ENCODE assay signal across 2 cellular contexts in the genomic region with DNA sequence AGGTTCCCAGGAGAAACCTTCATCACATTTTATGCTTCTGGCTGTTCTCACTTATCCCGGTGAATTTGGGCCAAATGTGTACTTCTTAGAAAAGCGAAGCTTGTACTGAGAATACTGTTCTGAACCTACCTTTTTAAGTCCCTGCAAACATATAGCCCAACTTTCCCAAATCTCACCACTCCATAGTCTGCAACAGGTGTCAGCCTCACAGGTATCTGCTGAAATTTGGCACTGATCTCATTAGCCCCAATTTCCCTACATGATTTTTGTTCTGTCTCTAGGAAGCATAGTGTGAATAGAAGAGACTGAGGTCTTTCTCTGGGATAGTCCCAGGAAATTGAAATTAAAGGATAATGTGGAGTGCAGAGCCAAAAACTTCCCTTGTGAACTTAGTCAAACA.
TF ChIP-seq lines count a peak whose summit lies in the region.

No MANE protein-coding gene starts in this region.

TF ChIP-seq in HCT116, 20 proteins besides CTCF, POLR2A, EP300 and RAD21:
- no peak for TF ChIP-seq ZFX (IDR thresholded peaks at IDR 0.05)
- TF ChIP-seq ELF1 (IDR thresholded peaks at IDR 0.05; ENCODE audit: borderline replicate concordance, low read depth): no peak
- TF ChIP-seq, protein P1, sequence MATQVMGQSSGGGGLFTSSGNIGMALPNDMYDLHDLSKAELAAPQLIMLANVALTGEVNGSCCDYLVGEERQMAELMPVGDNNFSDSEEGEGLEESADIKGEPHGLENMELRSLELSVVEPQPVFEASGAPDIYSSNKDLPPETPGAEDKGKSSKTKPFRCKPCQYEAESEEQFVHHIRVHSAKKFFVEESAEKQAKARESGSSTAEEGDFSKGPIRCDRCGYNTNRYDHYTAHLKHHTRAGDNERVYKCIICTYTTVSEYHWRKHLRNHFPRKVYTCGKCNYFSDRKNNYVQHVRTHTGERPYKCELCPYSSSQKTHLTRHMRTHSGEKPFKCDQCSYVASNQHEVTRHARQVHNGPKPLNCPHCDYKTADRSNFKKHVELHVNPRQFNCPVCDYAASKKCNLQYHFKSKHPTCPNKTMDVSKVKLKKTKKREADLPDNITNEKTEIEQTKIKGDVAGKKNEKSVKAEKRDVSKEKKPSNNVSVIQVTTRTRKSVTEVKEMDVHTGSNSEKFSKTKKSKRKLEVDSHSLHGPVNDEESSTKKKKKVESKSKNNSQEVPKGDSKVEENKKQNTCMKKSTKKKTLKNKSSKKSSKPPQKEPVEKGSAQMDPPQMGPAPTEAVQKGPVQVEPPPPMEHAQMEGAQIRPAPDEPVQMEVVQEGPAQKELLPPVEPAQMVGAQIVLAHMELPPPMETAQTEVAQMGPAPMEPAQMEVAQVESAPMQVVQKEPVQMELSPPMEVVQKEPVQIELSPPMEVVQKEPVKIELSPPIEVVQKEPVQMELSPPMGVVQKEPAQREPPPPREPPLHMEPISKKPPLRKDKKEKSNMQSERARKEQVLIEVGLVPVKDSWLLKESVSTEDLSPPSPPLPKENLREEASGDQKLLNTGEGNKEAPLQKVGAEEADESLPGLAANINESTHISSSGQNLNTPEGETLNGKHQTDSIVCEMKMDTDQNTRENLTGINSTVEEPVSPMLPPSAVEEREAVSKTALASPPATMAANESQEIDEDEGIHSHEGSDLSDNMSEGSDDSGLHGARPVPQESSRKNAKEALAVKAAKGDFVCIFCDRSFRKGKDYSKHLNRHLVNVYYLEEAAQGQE (IDR thresholded peaks at IDR 0.05; ENCODE audit: low read depth): no peak
TF ChIP-seq in HCT116: peak in this region for 0.

TF ChIP-seq in GM12878, 131 proteins besides CTCF, POLR2A, EP300 and RAD21:
- no peak for TF ChIP-seq ESRRA (IDR thresholded peaks at IDR 0.05; ENCODE audit: low read length)
